In the genomic region with DNA sequence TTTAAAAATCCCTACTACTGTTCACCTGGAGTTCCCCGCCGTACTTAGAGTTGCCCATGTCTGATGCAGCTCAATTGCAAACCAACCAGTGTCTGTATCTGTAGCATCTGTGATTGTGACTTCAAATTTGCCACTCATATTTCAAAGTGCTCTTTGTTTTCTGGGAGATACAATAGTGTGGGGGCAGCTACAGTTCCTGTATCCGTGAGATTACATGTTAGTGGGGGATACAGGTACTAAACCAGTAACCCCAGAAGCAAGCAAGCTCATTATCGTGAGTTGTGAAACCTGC, we compare ENCODE assay signal across 13 cellular contexts.
A peak's percentile ranks its signal among the peaks of the same experiment; 100 is the strongest.
DNase-seq lines count a peak whose midpoint lies in the region; ATAC-seq and TF ChIP-seq lines count a peak whose summit lies in the region.
"Had no signal": no experiment of that assay in that cellular context is flagged by ENCODE, and none has a peak within 500 bp of the region (broad histone marks: within the 10 kb centered on the region; RNA-seq: fewer than 3 reads in every experiment).

No MANE protein-coding gene starts in this region.

- TF ChIP-seq POLR2A in breast epithelium (IDR thresholded peaks at IDR 0.05) (no peak), GM18505 (IDR thresholded peaks at IDR 0.05; ENCODE audit: borderline replicate concordance, extremely low read depth, insufficient read depth, insufficient read length) (no peak)

- no peak for DNase-seq in mammary epithelial cell
- DNase-seq in breast epithelium (ENCODE audit: low spot score in 2 of 2): no peak
- no peak for DNase-seq in RWPE2 (ENCODE audit: low spot score)
- DNase-seq in left lobe of liver (ENCODE audit: low spot score): peak; percentile 5
- DNase-seq in upper lobe of right lung: no peak
- DNase-seq in NCI-H345 treated with DMSO at 0.1 percent for 48 hours (lab: John Stamatoyannopoulos, UW; ENCODE audit: unreplicated experiment): no peak
- no peak for DNase-seq in NCI-H187 treated with DMSO at 0.1 percent for 48 hours (lab: John Stamatoyannopoulos, UW)
- DNase-seq: GOT3, NCI-H510A had no signal

- TF ChIP-seq CTCF in mammary epithelial cell (conservative IDR thresholded peaks at IDR 0.05 in 1 of 2, IDR thresholded peaks at IDR 0.05 in 1 of 2; ENCODE audit: extremely low read depth in 1 of 2, insufficient read depth in 1 of 2, low read depth in 1 of 2, low read length in 2 of 2) (no peak), breast epithelium (IDR thresholded peaks at IDR 0.05) (no peak), RWPE2 (IDR thresholded peaks at IDR 0.05; ENCODE audit: poor library complexity, severe bottlenecking) (peak; percentile 87), upper lobe of right lung (IDR thresholded peaks at IDR 0.05) (no peak)

- 59% methylated on average over 4 of the region's 4 CpGs for WGBS in mammary epithelial cell (ENCODE audit: low coverage, missing lambda C conversion rate)

- H2AFZ ChIP-seq in mammary epithelial cell (ENCODE audit: low read depth, low read length): peak overlapping the region; percentile 3

- H3K4me3 ChIP-seq in mammary epithelial cell (replicated peaks in 1 of 3; ENCODE audit: insufficient read depth in 1 of 3, low read depth in 2 of 3, low read length in 3 of 3) (no peak overlapping the region), breast epithelium (no peak overlapping the region), RWPE2 (ENCODE audit: severe bottlenecking) (no peak overlapping the region), upper lobe of right lung (no peak overlapping the region)
- H3K4me3 ChIP-seq: GM12878, SJSA1 had no signal

- H3K4me1 ChIP-seq in mammary epithelial cell (ENCODE audit: insufficient read depth, low read length) (peaks cover 13% of the 10 kb centered on the region), breast epithelium (no peaks in the 10 kb centered on the region), RWPE2 (ENCODE audit: insufficient read depth, poor library complexity, severe bottlenecking) (no peaks in the 10 kb centered on the region), upper lobe of right lung (no peaks in the 10 kb centered on the region)
- H3K4me1 ChIP-seq: SJSA1 had no signal

- H3K27me3 ChIP-seq in mammary epithelial cell (ENCODE audit: insufficient read depth, low read length): no peaks in the 10 kb centered on the region
- no peaks in the 10 kb centered on the region for H3K27me3 ChIP-seq in breast epithelium
- H3K27me3 ChIP-seq in RWPE2 (ENCODE audit: insufficient read depth, poor library complexity, severe bottlenecking): no peaks in the 10 kb centered on the region
- no peaks in the 10 kb centered on the region for H3K27me3 ChIP-seq in upper lobe of right lung
- H3K27me3 ChIP-seq: SJSA1 had no signal

- H4K20me1 ChIP-seq in mammary epithelial cell (ENCODE audit: insufficient read depth, low read length): no peaks in the 10 kb centered on the region

- intact Hi-C loops in mammary epithelial cell (cut with micrococcal nuclease) (loop anchor here (1.0 to 5.0 kb wide), 7 partner anchors 92 to 490 kb away; no protein-coding TSS in a partner anchor), breast epithelium (cut with DNase I; ENCODE audit: low total_unique reads) (loop anchor here (10.0 kb wide), 1 partner anchor 423 kb away; no protein-coding TSS in a partner anchor), upper lobe of right lung (cut with DNase I) (loop anchor here (10.0 kb wide), 1 partner anchor 433 kb away; no protein-coding TSS in a partner anchor)

- no peak; the same call in 2 of the 3 replicates for ATAC-seq in RWPE2 (ENCODE audit: low read depth)
- ATAC-seq in left lobe of liver: no peak
- no peak for ATAC-seq in GM18505 (IDR thresholded peaks at IDR 0.05; ENCODE audit: unreplicated experiment)
- ATAC-seq in upper lobe of right lung: no peak
- ATAC-seq: CD8-positive, alpha-beta T cell had no signal

- no peaks in the 10 kb centered on the region for H3K79me2 ChIP-seq in mammary epithelial cell (ENCODE audit: insufficient read depth, low read length)

- in situ Hi-C loops in mammary epithelial cell (cut with MboI; ENCODE audit: low sequenced_read_pairs in 2 of 2): no loop called here

- no peak overlapping the region for H3K9ac ChIP-seq in mammary epithelial cell (ENCODE audit: insufficient read depth, low read length)

- H3K4me2 ChIP-seq in mammary epithelial cell (ENCODE audit: insufficient read depth, low read depth, low read length): no peak overlapping the region

- CTCF ChIA-PET in mammary epithelial cell (lab: Charles Lee; ENCODE audit: low non-redundant PET): interaction anchor here (0.6 to 2.5 kb wide), 2 partner anchors 434 to 465 kb away, joined by 3 to 18 read pairs; no protein-coding TSS in a partner anchor

- dilution Hi-C loops in mammary epithelial cell (cut with HindIII; ENCODE audit: low sequenced_read_pairs): no loop called here

- H3K9me3 ChIP-seq in mammary epithelial cell (replicated peaks; ENCODE audit: insufficient read depth, low read length): no peaks in the 10 kb centered on the region
- H3K9me3 ChIP-seq in breast epithelium: no peaks in the 10 kb centered on the region
- H3K9me3 ChIP-seq in RWPE2 (ENCODE audit: severe bottlenecking): no peaks in the 10 kb centered on the region
- H3K9me3 ChIP-seq in upper lobe of right lung: no peaks in the 10 kb centered on the region
- H3K9me3 ChIP-seq: SJSA1 had no signal

- H3K27ac ChIP-seq in mammary epithelial cell (ENCODE audit: insufficient read depth, low read depth, low read length) (no peak overlapping the region), breast epithelium (no peak overlapping the region), RWPE2 (ENCODE audit: poor library complexity, severe bottlenecking) (no peak overlapping the region), upper lobe of right lung (no peak overlapping the region)
- H3K27ac ChIP-seq: SJSA1 had no signal

- BruUV-seq in mammary epithelial cell (replicated peaks; lab: Mats Ljungman, UMichigan): no TSS peak

- no peaks in the 10 kb centered on the region for H3K36me3 ChIP-seq in mammary epithelial cell (ENCODE audit: insufficient read depth, low read length)
- H3K36me3 ChIP-seq in breast epithelium: no peaks in the 10 kb centered on the region
- no peaks in the 10 kb centered on the region for H3K36me3 ChIP-seq in RWPE2 (ENCODE audit: low read depth)
- H3K36me3 ChIP-seq in upper lobe of right lung: no peaks in the 10 kb centered on the region
- H3K36me3 ChIP-seq: SJSA1 had no signal
